ENCODE assay signal across 1 cellular context in genomic region chr9:129258124-129258822, GRCh38.
A peak's percentile ranks its signal among the peaks of the same experiment; 100 is the strongest.
TF ChIP-seq lines count a peak whose summit lies in the region.

No MANE protein-coding gene starts in this region.

TF ChIP-seq in K562, 482 proteins besides CTCF, POLR2A, EP300 and RAD21 (continued from another document and continues in another):
- 0 out of 2 replicates have a peak, but pooled peaks have one; percentile 64 for TF ChIP-seq STAT6 (CRISPR knock-in tag; IDR thresholded peaks at IDR 0.05)
- no peak for TF ChIP-seq ZNF717 (CRISPR knock-in tag; IDR thresholded peaks at IDR 0.05)
- no peak for TF ChIP-seq GTF2B (IDR thresholded peaks at IDR 0.05; ENCODE audit: extremely low read depth, insufficient read length)
- TF ChIP-seq SLC30A9 (CRISPR knock-in tag; IDR thresholded peaks at IDR 0.05): no peak
- peak; percentile 94; the same call in 1 of the 2 replicates for TF ChIP-seq ETS1 (conservative IDR thresholded peaks at IDR 0.05; ENCODE audit: control insufficient read depth, low read depth, low read length)
- no peak for TF ChIP-seq GMEB1 (CRISPR knock-in tag; IDR thresholded peaks at IDR 0.05)
- TF ChIP-seq ZBTB7A (IDR thresholded peaks at IDR 0.05; ENCODE audit: borderline replicate concordance, control insufficient read depth, low read depth, low read length): peak; percentile 77; the same call in 1 of the 2 replicates
- no peak for TF ChIP-seq CHD7 (IDR thresholded peaks at IDR 0.05; ENCODE audit: low read depth, low read length)
- no peak for TF ChIP-seq ZNF3 (CRISPR knock-in tag; IDR thresholded peaks at IDR 0.05)
- peak; percentile 61 for TF ChIP-seq HMGN3 (IDR thresholded peaks at IDR 0.05; ENCODE audit: borderline replicate concordance, extremely low read depth, insufficient read length, low read depth, low read length)
- no peak for TF ChIP-seq HOMEZ (CRISPR knock-in tag; IDR thresholded peaks at IDR 0.05)
- no peak for TF ChIP-seq TAF1 (IDR thresholded peaks at IDR 0.05; ENCODE audit: control insufficient read depth, extremely low read depth, insufficient read depth, low read length, severe bottlenecking)
- TF ChIP-seq SFPQ (IDR thresholded peaks at IDR 0.05; ENCODE audit: low read depth, low read length): no peak
- TF ChIP-seq CHCHD3 (CRISPR knock-in tag; IDR thresholded peaks at IDR 0.05): no peak
- TF ChIP-seq ATF6 (CRISPR knock-in tag; IDR thresholded peaks at IDR 0.05): no peak
- TF ChIP-seq RBFOX2 (IDR thresholded peaks at IDR 0.05; ENCODE audit: low read depth, low read length): no peak
- no peak for TF ChIP-seq ETV5 (CRISPR knock-in tag; IDR thresholded peaks at IDR 0.05; ENCODE audit: low read depth)
- TF ChIP-seq POU5F1 (IDR thresholded peaks at IDR 0.05; ENCODE audit: borderline replicate concordance, low read depth, low read length, partially characterized antibody): no peak
- TF ChIP-seq NR3C1 (CRISPR knock-in tag; IDR thresholded peaks at IDR 0.05): no peak
- no peak for TF ChIP-seq FOS (IDR thresholded peaks at IDR 0.05; ENCODE audit: extremely low read depth, insufficient read length)
- no peak for TF ChIP-seq ZNF764 (CRISPR knock-in tag; IDR thresholded peaks at IDR 0.05; ENCODE audit: low read depth)
- no peak for TF ChIP-seq NFYB (IDR thresholded peaks at IDR 0.05; ENCODE audit: extremely low read depth, insufficient read length)
- no peak for TF ChIP-seq FOXJ3 (CRISPR knock-in tag; IDR thresholded peaks at IDR 0.05)
- no peak for TF ChIP-seq CGGBP1 (CRISPR knock-in tag; IDR thresholded peaks at IDR 0.05)
- TF ChIP-seq WHSC1 (IDR thresholded peaks at IDR 0.05; ENCODE audit: low read length): no peak
- TF ChIP-seq BRCA1 (IDR thresholded peaks at IDR 0.05): no peak
- TF ChIP-seq BRCA1 (CRISPR knock-in tag; IDR thresholded peaks at IDR 0.05): no peak
- TF ChIP-seq KDM1A (IDR thresholded peaks at IDR 0.05): peak; percentile 78 to 88
- no peak for TF ChIP-seq ATF4 (CRISPR knock-in tag; IDR thresholded peaks at IDR 0.05)
